24 cellular contexts compared by ENCODE assay signal in the genomic region with DNA sequence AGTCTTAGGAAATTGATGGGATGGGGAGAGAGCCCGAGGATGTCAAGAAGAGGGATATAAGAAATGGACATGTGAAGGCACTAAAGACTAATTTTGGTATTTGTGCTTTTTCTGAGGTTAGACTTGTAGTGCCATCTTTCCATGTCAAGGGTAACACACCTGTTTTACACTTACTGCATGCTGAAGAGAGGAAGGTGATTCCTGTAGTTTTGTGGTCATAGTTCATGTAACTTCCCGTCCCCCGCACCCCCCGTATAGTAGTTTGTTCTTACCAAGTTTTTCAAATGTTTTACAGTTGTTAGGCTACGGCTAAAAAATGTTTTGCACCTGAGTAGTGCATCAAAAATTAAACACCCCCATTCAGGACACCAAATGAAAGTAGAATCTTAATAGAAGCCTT.
DNase-seq lines count a peak whose midpoint lies in the region; ATAC-seq and TF ChIP-seq lines count a peak whose summit lies in the region.
"Had no signal": no experiment of that assay in that cellular context is flagged by ENCODE, and none has a peak within 500 bp of the region (broad histone marks: within the 10 kb centered on the region; RNA-seq: fewer than 3 reads in every experiment).

No MANE protein-coding gene starts in this region.

- peaks cover 16% of the 10 kb centered on the region for H3K4me1 Mint-ChIP-seq in CD8-positive, alpha-beta T cell (ENCODE audit: low read depth)
- H3K4me1 Mint-ChIP-seq in activated B cell treated with CpG ODN at 0.5 μM for 24 hours: peaks cover 8% of the 10 kb centered on the region
- H3K4me1 Mint-ChIP-seq: mesothelial cell of epicardium; nephron progenitor cell; stimulated activated naive CD8-positive, alpha-beta T cell treated with anti-CD3 and anti-CD28 coated beads, Interleukin-15, amount 100 ng/mL, for 72 hours had no signal

- DNase-seq in CD8-positive, alpha-beta T cell: peak in 3 of 7 experiments; percentile 15 to 55 (median 27)
- DNase-seq in activated B cell treated with CpG ODN at 0.5 μM for 24 hours (no peak), iPS-NIHi11 (ENCODE audit: low spot score) (no peak), SW 1271 (lab: John Stamatoyannopoulos, UW) (no peak)
- DNase-seq: activated CD8-positive, alpha-beta memory T cell treated with anti-CD3 and anti-CD28 coated beads, Interleukin-2, amount 50 U/mL, for 4 hours; activated effector memory CD4-positive, alpha-beta T cell treated with anti-CD3 and anti-CD28 coated beads, Interleukin-2, amount 50 U/mL, for 16 hours; cerebellar nuclear complex; effector memory CD8-positive, alpha-beta T cell; esophagus squamous epithelium; Kasumi-1; NCI-H2171; NCI-H69; nephron progenitor cell; PC-3; posterior cingulate gyrus; SIG-M5; stimulated activated CD4-positive, alpha-beta T cell treated with anti-CD3 and anti-CD28 coated beads, Interleukin-1b, Interleukin-23, amount 100 ng/mL, for 48 hours; stimulated activated naive CD8-positive, alpha-beta T cell treated with anti-CD3 and anti-CD28 coated beads, Interleukin-15, amount 100 ng/mL, for 72 hours; T1000; upper lobe of left lung had no signal

- H3K27me3 Mint-ChIP-seq in CD8-positive, alpha-beta T cell (ENCODE audit: low read depth): no peaks in the 10 kb centered on the region
- no peaks in the 10 kb centered on the region for H3K27me3 Mint-ChIP-seq in activated B cell treated with CpG ODN at 0.5 μM for 24 hours
- H3K27me3 Mint-ChIP-seq: effector memory CD8-positive, alpha-beta T cell; stimulated activated naive CD8-positive, alpha-beta T cell treated with anti-CD3 and anti-CD28 coated beads, Interleukin-15, amount 100 ng/mL, for 72 hours had no signal

- H3K9me3 ChIP-seq in CD8-positive, alpha-beta T cell (ENCODE audit: low read length): no peaks in the 10 kb centered on the region
- H3K9me3 ChIP-seq: esophagus squamous epithelium, upper lobe of left lung had no signal

- peaks cover 11% of the 10 kb centered on the region for H3K4me1 ChIP-seq in CD8-positive, alpha-beta T cell (ENCODE audit: insufficient read depth, low read length)
- H3K4me1 ChIP-seq: upper lobe of left lung had no signal

- intact Hi-C loops in CD8-positive, alpha-beta T cell (cut with DNase I, micrococcal nuclease): no loop called here
- intact Hi-C loops in activated B cell treated with CpG ODN at 0.5 μM for 24 hours (cut with micrococcal nuclease): no loop called here

- H3K27me3 ChIP-seq in CD8-positive, alpha-beta T cell (ENCODE audit: insufficient read depth, low read length): no peaks in the 10 kb centered on the region
- H3K27me3 ChIP-seq: esophagus squamous epithelium, upper lobe of left lung had no signal

- CTCF ChIA-PET in CD8-positive, alpha-beta T cell (lab: Charles Lee): interaction anchor here (1.6 kb wide), 1 partner anchor 230 kb away, joined by 5 read pairs; no protein-coding TSS in a partner anchor
- CTCF ChIA-PET in activated B cell treated with CpG ODN at 0.5 μM for 24 hours (lab: Charles Lee): no interaction called here

- H3K4me3 Mint-ChIP-seq in CD8-positive, alpha-beta T cell: no peak overlapping the region
- H3K4me3 Mint-ChIP-seq in activated B cell treated with CpG ODN at 0.5 μM for 24 hours: no peak overlapping the region
- H3K4me3 Mint-ChIP-seq: effector memory CD8-positive, alpha-beta T cell; mesothelial cell of epicardium; nephron progenitor cell; stimulated activated naive CD8-positive, alpha-beta T cell treated with anti-CD3 and anti-CD28 coated beads, Interleukin-15, amount 100 ng/mL, for 72 hours had no signal

- POLR2A ChIA-PET in CD8-positive, alpha-beta T cell (lab: Charles Lee): no interaction called here
- POLR2A ChIA-PET in activated B cell treated with CpG ODN at 0.5 μM for 24 hours (lab: Charles Lee): no interaction called here

- H3K4me3 ChIP-seq in CD8-positive, alpha-beta T cell (ENCODE audit: low read depth, low read length): no peak overlapping the region
- H3K4me3 ChIP-seq: esophagus squamous epithelium, upper lobe of left lung had no signal

- no peak overlapping the region for H3K27ac ChIP-seq in CD8-positive, alpha-beta T cell (ENCODE audit: low read depth, low read length)
- H3K27ac ChIP-seq: esophagus squamous epithelium, upper lobe of left lung had no signal

- H3K9me3 Mint-ChIP-seq in CD8-positive, alpha-beta T cell: peaks cover 3% of the 10 kb centered on the region
- H3K9me3 Mint-ChIP-seq in activated B cell treated with CpG ODN at 0.5 μM for 24 hours: peaks cover 8% of the 10 kb centered on the region
- H3K9me3 Mint-ChIP-seq: effector memory CD8-positive, alpha-beta T cell had no signal

- H3K36me3 ChIP-seq in CD8-positive, alpha-beta T cell (ENCODE audit: insufficient read depth, low read length): no peaks in the 10 kb centered on the region
- H3K36me3 ChIP-seq: upper lobe of left lung had no signal

- peak overlapping the region; percentile 1 for H3K27ac Mint-ChIP-seq in CD8-positive, alpha-beta T cell
- H3K27ac Mint-ChIP-seq in activated B cell treated with CpG ODN at 0.5 μM for 24 hours: no peak overlapping the region
- H3K27ac Mint-ChIP-seq: effector memory CD8-positive, alpha-beta T cell; mesothelial cell of epicardium; nephron progenitor cell; stimulated activated naive CD8-positive, alpha-beta T cell treated with anti-CD3 and anti-CD28 coated beads, Interleukin-15, amount 100 ng/mL, for 72 hours had no signal

- TF ChIP-seq CTCF in CD8-positive, alpha-beta T cell (IDR thresholded peaks at IDR 0.05): no peak
- TF ChIP-seq CTCF in activated B cell treated with CpG ODN at 0.5 μM for 24 hours (IDR thresholded peaks at IDR 0.05): no peak

- peak; percentile 86 for ATAC-seq in CD8-positive, alpha-beta T cell
- peak; percentile 75 for ATAC-seq in GM18519 (IDR thresholded peaks at IDR 0.05; ENCODE audit: low FRiP score, unreplicated experiment)
- peak; percentile 54 for ATAC-seq in HG02981 (IDR thresholded peaks at IDR 0.05; ENCODE audit: unreplicated experiment)
- peak; percentile 21 for ATAC-seq in activated B cell treated with CpG ODN at 0.5 μM for 24 hours (ENCODE audit: low read depth)
- ATAC-seq in GM21825 (IDR thresholded peaks at IDR 0.05; ENCODE audit: unreplicated experiment): no peak
- ATAC-seq: effector memory CD8-positive, alpha-beta T cell; PC-3; stimulated activated naive CD8-positive, alpha-beta T cell treated with anti-CD3 and anti-CD28 coated beads, Interleukin-15, amount 100 ng/mL, for 72 hours had no signal

- H3K36me3 Mint-ChIP-seq in CD8-positive, alpha-beta T cell: peaks cover 37% of the 10 kb centered on the region
- peaks cover 3% of the 10 kb centered on the region for H3K36me3 Mint-ChIP-seq in activated B cell treated with CpG ODN at 0.5 μM for 24 hours (ENCODE audit: low read depth)
